ENCODE assay signal across 18 cellular contexts in the genomic region with DNA sequence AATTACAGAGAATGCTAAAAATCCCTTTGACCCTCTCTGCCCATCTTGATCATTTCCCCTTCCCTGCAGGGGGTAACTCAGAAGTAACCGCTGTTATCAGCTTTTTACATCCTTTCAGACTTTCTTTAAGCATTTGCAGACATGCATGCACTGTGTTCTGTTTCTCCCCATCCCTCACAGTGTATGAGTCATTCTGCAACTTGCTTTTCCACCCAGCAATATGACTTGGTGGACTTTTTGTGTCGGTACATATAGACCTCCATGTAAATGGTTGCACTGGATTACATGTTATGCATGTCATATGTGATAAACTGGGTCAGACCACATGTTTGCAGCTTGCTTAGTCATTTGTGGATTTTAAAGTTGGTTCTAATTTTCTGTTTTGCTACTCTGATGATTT.
"Had no signal": no experiment of that assay in that cellular context is flagged by ENCODE, and none has a peak within 500 bp of the region (broad histone marks: within the 10 kb centered on the region; RNA-seq: fewer than 3 reads in every experiment).

No MANE protein-coding gene starts in this region.

- H3K9me3 ChIP-seq: left lung, prostate gland, SK-N-SH, testis, upper lobe of right lung had no signal

- H3K9ac ChIP-seq: SK-N-SH had no signal

- FAIRE-seq: colon, keratinocyte had no signal

- H3K4me1 Mint-ChIP-seq: nephron; stimulated activated naive CD8-positive, alpha-beta T cell treated with anti-CD3 and anti-CD28 coated beads, Interleukin-15, amount 100 ng/mL, for 72 hours had no signal

- DNase-seq: activated CD4-positive, alpha-beta T cell treated with anti-CD3 and anti-CD28 coated beads for 48 hours; activated CD8-positive, alpha-beta T cell treated with anti-CD3 and anti-CD28 coated beads, Interleukin-2, amount 10 ng/mL, durations not matched to agents 7 days and 5 days; activated naive CD4-positive, alpha-beta T cell; anterior cingulate cortex; left lung; occipital lobe; right cardiac atrium; SK-N-SH; stimulated activated naive CD8-positive, alpha-beta T cell treated with anti-CD3 and anti-CD28 coated beads, Interleukin-15, amount 100 ng/mL, for 72 hours; T1000; testis; upper lobe of right lung had no signal

- H3K27me3 ChIP-seq: cardiac muscle cell, testis, upper lobe of right lung had no signal

- H3K4me3 Mint-ChIP-seq: activated CD8-positive, alpha-beta T cell treated with anti-CD3 and anti-CD28 coated beads, Interleukin-2, amount 10 ng/mL, durations not matched to agents 7 days and 5 days; nephron; stimulated activated naive CD8-positive, alpha-beta T cell treated with anti-CD3 and anti-CD28 coated beads, Interleukin-15, amount 100 ng/mL, for 72 hours had no signal

- H3K27ac ChIP-seq: cardiac muscle cell, gastroesophageal sphincter, left lung, prostate gland, testis, upper lobe of right lung had no signal

- H3K4me2 ChIP-seq: SK-N-SH had no signal

- H3K4me1 ChIP-seq: gastroesophageal sphincter, left lung, prostate gland, testis, upper lobe of right lung had no signal

- H3K27ac Mint-ChIP-seq: activated CD8-positive, alpha-beta T cell treated with anti-CD3 and anti-CD28 coated beads, Interleukin-2, amount 10 ng/mL, durations not matched to agents 7 days and 5 days; nephron; stimulated activated naive CD8-positive, alpha-beta T cell treated with anti-CD3 and anti-CD28 coated beads, Interleukin-15, amount 100 ng/mL, for 72 hours had no signal

- H3K4me3 ChIP-seq: cardiac muscle cell, gastroesophageal sphincter, left lung, prostate gland, testis, upper lobe of right lung had no signal

- H3K9me3 Mint-ChIP-seq: stimulated activated naive CD8-positive, alpha-beta T cell treated with anti-CD3 and anti-CD28 coated beads, Interleukin-15, amount 100 ng/mL, for 72 hours had no signal

- ATAC-seq: activated CD8-positive, alpha-beta T cell treated with anti-CD3 and anti-CD28 coated beads, Interleukin-2, amount 10 ng/mL, durations not matched to agents 7 days and 5 days; gastroesophageal sphincter; left lung; right cardiac atrium; stimulated activated naive CD8-positive, alpha-beta T cell treated with anti-CD3 and anti-CD28 coated beads, Interleukin-15, amount 100 ng/mL, for 72 hours; upper lobe of right lung had no signal

- H3K36me3 ChIP-seq: cardiac muscle cell, gastroesophageal sphincter, left lung, prostate gland, upper lobe of right lung had no signal
